Comparison of ENCODE assay signal across 10 cellular contexts in genomic region chr10:75480374-75480773, GRCh38. TPM values are rescaled to one million over a fixed set of nuclear protein-coding genes. Genes with fewer than 3 reads are reported as not detected.
"Had no signal": no experiment of that assay in that cellular context is flagged by ENCODE, and none has a peak within 500 bp of the region (broad histone marks: within the 10 kb centered on the region; RNA-seq: fewer than 3 reads in every experiment).

No MANE protein-coding gene starts in this region.

- H3K36me3 ChIP-seq: HAP-1 had no signal

- H3K9me3 Mint-ChIP-seq: GM23338, HFFc6 had no signal

- H3K27ac ChIP-seq: GM23248 had no signal

- H3K4me3 ChIP-seq: GM23248, GM23338, HAP-1 had no signal

- H3K9ac ChIP-seq: GM23248 had no signal

- H2AFZ ChIP-seq: GM23248, GM23338 had no signal

- ATAC-seq: GM23338, HCT116 had no signal

- DNase-seq: GM23248, GOT3, H7, HCEC 1CT, HFFc6 had no signal

- H3K4me2 ChIP-seq: GM23338 had no signal

- H3K27ac Mint-ChIP-seq: GM23338, HFFc6 had no signal

- H3K9me3 ChIP-seq: HAP-1 had no signal

- H3K4me3 Mint-ChIP-seq: GM23338, HFFc6 had no signal

- FAIRE-seq: H1, H54 had no signal

RNA-seq across cellular contexts. Expression of gene LRMDA, which starts 49.0 kb away (rescaled TPM):
- total RNA-seq: GM23248, H7 had no signal
